Comparison of ENCODE assay signal across 1 cellular context in genomic region chr22:42920101-42920820, GRCh38.
TF ChIP-seq lines count a peak whose summit lies in the region.

No MANE protein-coding gene starts in this region.

TF ChIP-seq in H1, 55 proteins besides CTCF, POLR2A, EP300 and RAD21 (continued from another document):
- TF ChIP-seq MAFK (IDR thresholded peaks at IDR 0.05; ENCODE audit: low read depth, low read length) (no peak), RXRA (IDR thresholded peaks at IDR 0.05; ENCODE audit: insufficient read depth, low read depth, low read length) (no peak), JUN (IDR thresholded peaks at IDR 0.05; ENCODE audit: low read depth, low read length) (no peak), POU5F1 (IDR thresholded peaks at IDR 0.05; ENCODE audit: low read depth, low read length) (no peak), CREB1 (IDR thresholded peaks at IDR 0.05) (no peak)
